Comparison of ENCODE assay signal across 19 cellular contexts in genomic region chr6:159999240-159999671, GRCh38. TPM values are rescaled to one million over a fixed set of nuclear protein-coding genes. Genes with fewer than 3 reads are reported as not detected.
A peak's percentile ranks its signal among the peaks of the same experiment; 100 is the strongest.
DNase-seq lines count a peak whose midpoint lies in the region; ATAC-seq and TF ChIP-seq lines count a peak whose summit lies in the region.
"Had no signal": no experiment of that assay in that cellular context is flagged by ENCODE, and none has a peak within 500 bp of the region (broad histone marks: within the 10 kb centered on the region; RNA-seq: fewer than 3 reads in every experiment).

No MANE protein-coding gene starts in this region.

- no peak overlapping the region for H3K4ac ChIP-seq in H9 (ENCODE audit: low read depth, low read length)

- H3K9me3 ChIP-seq in T-helper 17 cell (ENCODE audit: control insufficient read depth, low read length, poor library complexity, severe bottlenecking) (no peaks in the 10 kb centered on the region), thymus (ENCODE audit: control insufficient read depth) (no peaks in the 10 kb centered on the region), esophagus muscularis mucosa (no peaks in the 10 kb centered on the region), H9 (ENCODE audit: control insufficient read depth, low read depth, low read length) (no peaks in the 10 kb centered on the region), adrenal gland (replicated peaks in 1 of 3) (peaks cover 0 to 5% (median 0%) of the 10 kb centered on the region in 3 donors)
- H3K9me3 ChIP-seq: breast epithelium, prostate gland, suprapubic skin, vagina had no signal

- no peak overlapping the region for H4K8ac ChIP-seq in H9 (replicated peaks; ENCODE audit: insufficient read length, low read depth, low read length)

- H3K36me3 ChIP-seq in thymus (ENCODE audit: control insufficient read depth, insufficient read depth) (peaks cover 10% of the 10 kb centered on the region), esophagus muscularis mucosa (peaks cover 0 to 4% (median 2%) of the 10 kb centered on the region in 4 donors), adrenal gland (replicated peaks in 1 of 2) (no peaks in the 10 kb centered on the region)
- H3K36me3 ChIP-seq: breast epithelium, prostate gland, vagina had no signal

- H3K4me1 ChIP-seq in thymus (ENCODE audit: control insufficient read depth, insufficient read depth, low read length) = peaks cover 42% of the 10 kb centered on the region
- H3K4me1 ChIP-seq in esophagus muscularis mucosa = peaks cover 2 to 18% (median 5%) of the 10 kb centered on the region in 4 donors
- peaks cover 2% of the 10 kb centered on the region; the same call in 1 of the 2 replicates for H3K4me1 ChIP-seq in H9 (ENCODE audit: insufficient read depth, low read length)
- peaks cover 0 to 6% of the 10 kb centered on the region in 2 donors for H3K4me1 ChIP-seq in adrenal gland (replicated peaks in 1 of 2)
- H3K4me1 ChIP-seq: breast epithelium, prostate gland had no signal

- no peaks in the 10 kb centered on the region for H3K27me3 Mint-ChIP-seq in activated naive CD4-positive, alpha-beta T cell treated with anti-CD3 and anti-CD28 coated beads for 36 hours (ENCODE audit: low read depth)
- H3K27me3 Mint-ChIP-seq in T-helper 17 cell (no peaks in the 10 kb centered on the region), endothelial cell (ENCODE audit: unreplicated experiment) (peaks cover 2% of the 10 kb centered on the region), H9 (ENCODE audit: low read depth) (no peaks in the 10 kb centered on the region)
- H3K27me3 Mint-ChIP-seq: memory B cell had no signal

- H3K79me1 ChIP-seq in H9 (ENCODE audit: insufficient read depth, low read depth, low read length, poor library complexity, severe bottlenecking) = peaks cover 11% of the 10 kb centered on the region

- no peak for DNase-seq in activated naive CD4-positive, alpha-beta T cell treated with anti-CD3 and anti-CD28 coated beads for 36 hours
- DNase-seq in activated naive CD4-positive, alpha-beta T cell treated with Interleukin-2 at 50 U/mL for 16 hours = no peak
- DNase-seq in T-helper 17 cell (no peak), endothelial cell (ENCODE audit: low spot score) (no peak), esophagus muscularis mucosa (ENCODE audit: extremely low spot score) (no peak), H9 (no peak), adrenal gland (no peak)
- DNase-seq: activated CD4-positive, CD25-positive, alpha-beta regulatory T cell; cortex of kidney; NCI-H748 treated with DMSO at 0.1 percent for 48 hours; SHP77 treated with DMSO at 0.1 percent for 48 hours; stimulated activated CD4-positive, alpha-beta T cell treated with anti-CD3 and anti-CD28 coated beads, Interleukin-4, amount 100 ng/mL, for 24 hours had no signal

- no peak overlapping the region for H3K4me3 Mint-ChIP-seq in activated naive CD4-positive, alpha-beta T cell treated with anti-CD3 and anti-CD28 coated beads for 36 hours
- H3K4me3 Mint-ChIP-seq in T-helper 17 cell (peak overlapping the region; percentile 19), endothelial cell (ENCODE audit: unreplicated experiment) (no peak overlapping the region), H9 (no peak overlapping the region)
- H3K4me3 Mint-ChIP-seq: memory B cell had no signal

- no peak overlapping the region for H2AFZ ChIP-seq in H9 (ENCODE audit: low read length)

- H2AK5ac ChIP-seq in H9 (ENCODE audit: insufficient read length, low read length) = no peak overlapping the region

- no peak overlapping the region for H3K56ac ChIP-seq in H9 (ENCODE audit: insufficient read length, low read depth, low read length)

- no peak overlapping the region for H2BK15ac ChIP-seq in H9 (ENCODE audit: low read depth, low read length)

- H3K23me2 ChIP-seq in H9 (ENCODE audit: insufficient read length, low read depth, low read length, poor library complexity, severe bottlenecking) = no peaks in the 10 kb centered on the region

- no peak overlapping the region for H4K5ac ChIP-seq in H9 (ENCODE audit: insufficient read length, low read depth, low read length)

- H3K27ac Mint-ChIP-seq in activated naive CD4-positive, alpha-beta T cell treated with anti-CD3 and anti-CD28 coated beads for 36 hours = peak overlapping the region; percentile 7
- H3K27ac Mint-ChIP-seq in T-helper 17 cell (peak overlapping the region; percentile 29), endothelial cell (ENCODE audit: unreplicated experiment) (peak overlapping the region; percentile 27), H9 (peak overlapping the region in 1 of 3 experiments; percentile 12; a peak in 1 of 7 replicates)
- H3K27ac Mint-ChIP-seq: memory B cell had no signal

- H3K4me1 Mint-ChIP-seq in activated naive CD4-positive, alpha-beta T cell treated with anti-CD3 and anti-CD28 coated beads for 36 hours (ENCODE audit: low read depth) = peaks cover 64% of the 10 kb centered on the region
- H3K4me1 Mint-ChIP-seq in T-helper 17 cell = peaks cover 51% of the 10 kb centered on the region
- peaks cover 26% of the 10 kb centered on the region for H3K4me1 Mint-ChIP-seq in endothelial cell (ENCODE audit: unreplicated experiment)
- peaks cover 23 to 29% of the 10 kb centered on the region in 2 experiments for H3K4me1 Mint-ChIP-seq in H9

- H2BK20ac ChIP-seq in H9 (ENCODE audit: low read depth, low read length, poor library complexity, severe bottlenecking) = no peak overlapping the region

- no peak overlapping the region for H2BK12ac ChIP-seq in H9 (ENCODE audit: insufficient read length, low read depth, low read length)

- H2BK120ac ChIP-seq in H9 (ENCODE audit: low read depth, low read length, poor library complexity, severe bottlenecking) = no peak overlapping the region

- peaks cover 19% of the 10 kb centered on the region; the same call in 1 of the 2 replicates for H3K79me2 ChIP-seq in H9 (ENCODE audit: insufficient read depth, low read length)

- H3K27me3 ChIP-seq in thymus (ENCODE audit: control insufficient read depth, insufficient read depth) (no peaks in the 10 kb centered on the region), esophagus muscularis mucosa (no peaks in the 10 kb centered on the region), H9 (ENCODE audit: insufficient read depth, low read length) (no peaks in the 10 kb centered on the region), adrenal gland (no peaks in the 10 kb centered on the region)
- H3K27me3 ChIP-seq: breast epithelium, suprapubic skin, vagina had no signal

- H3K18ac ChIP-seq in H9 (ENCODE audit: insufficient read length, low read depth, low read length) = no peak overlapping the region

- TF ChIP-seq EP300 in esophagus muscularis mucosa (IDR thresholded peaks at IDR 0.05) = no peak

- peak overlapping the region; percentile 11 for H3K4me3 ChIP-seq in thymus (ENCODE audit: low read length)
- H3K4me3 ChIP-seq in esophagus muscularis mucosa = no peak overlapping the region
- H3K4me3 ChIP-seq in adrenal gland = no peak overlapping the region
- H3K4me3 ChIP-seq: breast epithelium, prostate gland, skin epidermis, suprapubic skin, vagina had no signal

- H4K91ac ChIP-seq in H9 (ENCODE audit: insufficient read length, low read depth, low read length) = no peak overlapping the region

- no peak for TF ChIP-seq POLR2A in esophagus muscularis mucosa (IDR thresholded peaks at IDR 0.05; ENCODE audit: low read depth)
- no peak for TF ChIP-seq POLR2A in adrenal gland (IDR thresholded peaks at IDR 0.05)

- intact Hi-C loops in activated naive CD4-positive, alpha-beta T cell treated with anti-CD3 and anti-CD28 coated beads for 36 hours (cut with micrococcal nuclease) = no loop called here
- intact Hi-C loops in esophagus muscularis mucosa (cut with DNase I) = no loop called here
- intact Hi-C loops in adrenal gland (cut with DNase I) = no loop called here

- H3K14ac ChIP-seq in H9 (ENCODE audit: insufficient read depth, low read length) = no peak overlapping the region

- no peaks in the 10 kb centered on the region for H4K20me1 ChIP-seq in H9 (ENCODE audit: control insufficient read depth, insufficient read depth, insufficient read length)

- H2BK5ac ChIP-seq in H9 (ENCODE audit: insufficient read length, low read length) = no peak overlapping the region

- CTCF ChIA-PET in activated naive CD4-positive, alpha-beta T cell treated with anti-CD3 and anti-CD28 coated beads for 36 hours (lab: Charles Lee) = interaction anchor here (0.9 to 1.0 kb wide), 2 partner anchors 17 to 31 kb away, joined by 3 to 5 read pairs; no protein-coding TSS in a partner anchor

- TF ChIP-seq CTCF in endothelial cell (IDR thresholded peaks at IDR 0.05; ENCODE audit: unreplicated experiment) (no peak), esophagus muscularis mucosa (IDR thresholded peaks at IDR 0.05) (no peak), H9 (conservative IDR thresholded peaks at IDR 0.05) (no peak), adrenal gland (IDR thresholded peaks at IDR 0.05) (no peak)

- ATAC-seq in T-helper 17 cell = peak; percentile 37

- WGBS in thymus = 54% methylated on average over 6 of the region's 6 CpGs
- 98% methylated on average over 6 of the region's 6 CpGs for WGBS in esophagus muscularis mucosa
- no CpG with 5 or more reads among the region's 6 CpGs for WGBS in H9 (ENCODE audit: extremely low coverage, insufficient read length, low lambda C conversion rate)
- 88 to 97% (median 94%) methylated on average over 6 of the region's 6 CpGs for WGBS in adrenal gland, 4 donors

- no peak overlapping the region for H3K23ac ChIP-seq in H9 (ENCODE audit: insufficient read length, low read depth, low read length)

- H3K27ac ChIP-seq in thymus (ENCODE audit: low read depth) (no peak overlapping the region), esophagus muscularis mucosa (replicated peaks in 1 of 4) (no peak overlapping the region), H9 (ENCODE audit: insufficient read length, low read depth, low read length) (no peak overlapping the region), adrenal gland (no peak overlapping the region)
- H3K27ac ChIP-seq: breast epithelium, prostate gland, suprapubic skin, vagina had no signal

- no peak overlapping the region for H3K9ac ChIP-seq in H9 (ENCODE audit: extremely low read depth, insufficient read length, low read length)

- H3K36me3 Mint-ChIP-seq in activated naive CD4-positive, alpha-beta T cell treated with anti-CD3 and anti-CD28 coated beads for 36 hours (ENCODE audit: low read depth) = peaks cover 42% of the 10 kb centered on the region
- peaks cover 14% of the 10 kb centered on the region for H3K36me3 Mint-ChIP-seq in T-helper 17 cell (ENCODE audit: low read depth)
- peaks cover 23% of the 10 kb centered on the region for H3K36me3 Mint-ChIP-seq in endothelial cell (ENCODE audit: low read depth, unreplicated experiment)
- peaks cover 27 to 31% (median 30%) of the 10 kb centered on the region in 3 experiments for H3K36me3 Mint-ChIP-seq in H9 (ENCODE audit: insufficient read depth in 1 of 3, low read depth in 3 of 3)

- peaks cover 14% of the 10 kb centered on the region for H3K9me3 Mint-ChIP-seq in activated naive CD4-positive, alpha-beta T cell treated with anti-CD3 and anti-CD28 coated beads for 36 hours
- no peaks in the 10 kb centered on the region for H3K9me3 Mint-ChIP-seq in endothelial cell (ENCODE audit: unreplicated experiment)
- H3K9me3 Mint-ChIP-seq in H9 = peaks cover 5 to 6% of the 10 kb centered on the region in 2 experiments; a peak in 4 of 5 replicates

- H3T11ph ChIP-seq in H9 (ENCODE audit: low read length) = no peak overlapping the region

- H3K4me2 ChIP-seq in H9 (ENCODE audit: insufficient read depth, insufficient read length, low read length) = no peak overlapping the region

RNA-seq across cellular contexts. Expression of gene IGF2R, which starts 30.4 kb away (rescaled TPM):
- total RNA-seq in activated naive CD4-positive, alpha-beta T cell treated with anti-CD3 and anti-CD28 coated beads for 36 hours = 10 to 100 TPM; 42.1 to 44.5 TPM
- total RNA-seq in T-helper 17 cell (10 to 100 TPM; 56.7 to 59.5 TPM), endothelial cell (ENCODE audit: unreplicated experiment) (108 TPM), esophagus muscularis mucosa (10 to 100 TPM; 43.6 to 75.3 (median 58.4) TPM), H9 (2021) (62.9 and 66.7 TPM in 2 replicates), adrenal gland (100 to 1,000 TPM in 2 of 8 donors, 10 to 100 TPM in 6; 72.6 to 154 (median 92.7) TPM)
- polyA plus RNA-seq in thymus (16.3 TPM), adrenal gland (100 to 1,000 TPM in 1 of 3 donors, 10 to 100 TPM in 2; 17.1 to 114 (median 27.6) TPM)
